Comparison of ENCODE assay signal across 24 cellular contexts in the genomic region with DNA sequence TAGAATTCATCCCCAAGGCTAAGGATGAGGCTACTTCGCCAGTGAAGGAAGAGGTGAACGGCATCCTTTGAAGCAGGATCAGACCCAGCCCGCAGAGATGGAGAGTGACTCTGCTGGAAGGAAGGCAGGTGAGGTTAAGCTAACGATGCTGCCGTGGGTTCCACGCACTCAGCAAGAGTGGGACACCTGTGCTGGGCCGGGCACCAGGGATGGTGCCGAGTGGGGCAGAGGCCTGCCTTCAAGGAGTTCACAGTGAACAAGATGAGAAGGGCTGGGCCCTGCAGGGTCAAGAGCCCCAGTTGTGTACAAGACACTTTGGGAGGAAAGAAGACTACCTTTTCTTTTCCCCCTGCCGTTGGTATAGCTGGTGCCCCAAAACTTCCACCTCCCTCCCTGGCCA.
"Had no signal": no experiment of that assay in that cellular context is flagged by ENCODE, and none has a peak within 500 bp of the region (broad histone marks: within the 10 kb centered on the region; RNA-seq: fewer than 3 reads in every experiment).

No MANE protein-coding gene starts in this region.

- H3K4me3 ChIP-seq: colonic mucosa, esophagus squamous epithelium, gastrocnemius medialis, heart right ventricle, left lung, lower lobe of right lung, mucosa of descending colon had no signal

- H3K27me3 Mint-ChIP-seq: dendritic cell treated with granulocyte-macrophage colony-stimulating factor and Interleukin-4, amounts not matched to agents 40 ng/mL and 50 ng/mL, for 4 days; effector memory CD8-positive, alpha-beta T cell had no signal

- H3K27ac ChIP-seq: colonic mucosa, epithelial cell of prostate, esophagus squamous epithelium, gastrocnemius medialis, heart right ventricle, left lung, lower lobe of right lung had no signal

- H3K4me1 ChIP-seq: colonic mucosa, esophagus squamous epithelium, gastrocnemius medialis, heart right ventricle, left lung, lower lobe of right lung had no signal

- H3K4me1 Mint-ChIP-seq: endodermal cell, mesothelial cell of epicardium had no signal

- H3K9me3 ChIP-seq: colonic mucosa, gastrocnemius medialis, heart right ventricle, lower lobe of right lung, mucosa of descending colon had no signal

- H3K9me3 Mint-ChIP-seq: endodermal cell, mesothelial cell of epicardium had no signal

- H3K27ac Mint-ChIP-seq: dendritic cell treated with granulocyte-macrophage colony-stimulating factor and Interleukin-4, amounts not matched to agents 40 ng/mL and 50 ng/mL, for 4 days; effector memory CD8-positive, alpha-beta T cell; endodermal cell; mesothelial cell of epicardium had no signal

- H3K27me3 ChIP-seq: colonic mucosa, esophagus squamous epithelium, gastrocnemius medialis, heart right ventricle, left lung had no signal

- H3K4me3 Mint-ChIP-seq: dendritic cell treated with granulocyte-macrophage colony-stimulating factor and Interleukin-4, amounts not matched to agents 40 ng/mL and 50 ng/mL, for 4 days; effector memory CD8-positive, alpha-beta T cell; endodermal cell; mesothelial cell of epicardium had no signal

- DNase-seq: colonic mucosa; cortex of kidney; effector CD8-positive, alpha-beta T cell; effector memory CD8-positive, alpha-beta T cell; endodermal cell; erythroblast; esophagus squamous epithelium; foreskin fibroblast; foreskin melanocyte; gastrocnemius medialis; glutamatergic neuron; head of caudate nucleus; heart right ventricle; hippocampal formation; left cardiac atrium; left ventricle myocardium superior; lower lobe of right lung; mesenchymal stem cell; mucosa of descending colon had no signal

- H3K36me3 ChIP-seq: colonic mucosa, esophagus squamous epithelium, gastrocnemius medialis, heart right ventricle, left lung, lower lobe of right lung had no signal

- H3K36me3 Mint-ChIP-seq: mesothelial cell of epicardium had no signal

- ATAC-seq: effector memory CD8-positive, alpha-beta T cell; esophagus mucosa; gastrocnemius medialis; heart right ventricle; left cardiac atrium; left lung; left ventricle myocardium superior; mucosa of descending colon had no signal
